ENCODE assay signal across 9 cellular contexts in the genomic region with DNA sequence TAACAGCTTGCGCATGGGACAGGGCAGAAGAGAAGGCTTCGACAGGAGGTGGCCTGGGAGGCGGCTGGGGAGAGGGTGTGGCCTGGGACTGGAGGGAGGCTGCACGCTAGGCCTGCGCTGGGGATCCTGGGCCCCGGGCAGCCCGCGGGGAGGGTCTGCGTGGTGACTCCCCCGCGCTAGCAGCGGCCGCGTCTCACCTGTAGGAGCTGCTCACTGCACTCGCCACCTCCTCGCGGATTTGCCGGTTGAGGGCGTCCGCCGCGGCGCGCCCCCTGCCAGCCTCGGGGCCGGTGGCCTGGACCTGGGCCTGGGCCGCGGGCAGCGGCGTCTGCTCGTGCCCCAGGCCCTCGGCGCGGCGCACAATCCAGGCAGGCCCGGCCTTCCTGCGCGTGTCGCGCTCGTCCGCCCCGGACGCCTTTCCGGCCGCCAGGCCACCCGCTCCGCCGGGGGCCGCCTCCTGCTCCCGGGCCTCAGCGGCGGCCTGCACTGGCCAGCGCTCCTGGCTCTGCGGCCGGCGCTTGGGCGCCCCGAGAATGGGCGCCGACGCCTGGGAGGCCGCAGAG. TPM values are rescaled to one million over a fixed set of nuclear protein-coding genes. Genes with fewer than 3 reads are reported as not detected.
A peak's percentile ranks its signal among the peaks of the same experiment; 100 is the strongest.
DNase-seq lines count a peak whose midpoint lies in the region; ATAC-seq and TF ChIP-seq lines count a peak whose summit lies in the region.
"Had no signal": no experiment of that assay in that cellular context is flagged by ENCODE, and none has a peak within 500 bp of the region (broad histone marks: within the 10 kb centered on the region; RNA-seq: fewer than 3 reads in every experiment).

No MANE protein-coding gene starts in this region.

- WGBS in ovary, 3 donors: 3 to 6% (median 3%) methylated on average over 29 to 63 of the region's 63 CpGs

- no peaks in the 10 kb centered on the region for H3K36me3 ChIP-seq in ovary

- H3K4me1 ChIP-seq in ovary (ENCODE audit: insufficient read depth): peaks cover 8% of the 10 kb centered on the region

- H3K27ac ChIP-seq in ovary: no peak overlapping the region

- no peak for TF ChIP-seq EP300 in ovary (IDR thresholded peaks at IDR 0.05)

- peak; percentile 35 for DNase-seq in Calu3
- DNase-seq in HK-2 (ENCODE audit: unreplicated experiment): peak; percentile 16
- peak; percentile 42 for DNase-seq in activated T-cell treated with anti-CD3 and anti-CD28 coated beads, Interleukin-2, amount 50 U/mL, for 24 hours
- peak; percentile 20 for DNase-seq in globus pallidus (ENCODE audit: low spot score)
- peak in 4 of 5 donors; percentile 14 to 51 (median 30) for DNase-seq in ovary
- no peak for DNase-seq in NCI-H187 treated with DMSO at 0.1 percent for 48 hours (lab: John Stamatoyannopoulos, UW)

- peaks cover 95% of the 10 kb centered on the region for H3K27me3 Mint-ChIP-seq in Calu3 (ENCODE audit: unreplicated experiment)
- H3K27me3 Mint-ChIP-seq in activated T-cell treated with anti-CD3 and anti-CD28 coated beads, Interleukin-2, amount 50 U/mL, for 24 hours: peaks cover 82% of the 10 kb centered on the region

- TF ChIP-seq CTCF in Calu3 (IDR thresholded peaks at IDR 0.05; ENCODE audit: unreplicated experiment): no peak
- TF ChIP-seq CTCF in ovary (IDR thresholded peaks at IDR 0.05): no peak

- no TSS peak for BruUV-seq in Calu3 (replicated peaks; lab: Mats Ljungman, UMichigan)

- peak overlapping the region; percentile 64 for H3K4me3 Mint-ChIP-seq in Calu3 (ENCODE audit: low read depth, unreplicated experiment)
- H3K4me3 Mint-ChIP-seq in activated T-cell treated with anti-CD3 and anti-CD28 coated beads, Interleukin-2, amount 50 U/mL, for 24 hours: peak overlapping the region; percentile 26

- TF ChIP-seq POLR2A in ovary (IDR thresholded peaks at IDR 0.05): no peak

- H3K27me3 ChIP-seq in ovary: no peaks in the 10 kb centered on the region

- ATAC-seq in HG03439 (IDR thresholded peaks at IDR 0.05; ENCODE audit: unreplicated experiment): no peak
- ATAC-seq in HG03175 (IDR thresholded peaks at IDR 0.05; ENCODE audit: unreplicated experiment): no peak

- H3K9me3 ChIP-seq in ovary: no peaks in the 10 kb centered on the region

- H3K4me1 Mint-ChIP-seq in Calu3 (ENCODE audit: low read depth, unreplicated experiment): peaks cover 11% of the 10 kb centered on the region
- H3K4me1 Mint-ChIP-seq in activated T-cell treated with anti-CD3 and anti-CD28 coated beads, Interleukin-2, amount 50 U/mL, for 24 hours (ENCODE audit: low read depth): peaks cover 19% of the 10 kb centered on the region

- H3K27ac Mint-ChIP-seq in Calu3 (ENCODE audit: unreplicated experiment): no peak overlapping the region
- no peak overlapping the region for H3K27ac Mint-ChIP-seq in activated T-cell treated with anti-CD3 and anti-CD28 coated beads, Interleukin-2, amount 50 U/mL, for 24 hours

- CTCF ChIA-PET in Calu3 (lab: Charles Lee): no interaction called here

- H3K4me3 ChIP-seq in ovary: peak overlapping the region; percentile 35

- intact Hi-C loops in Calu3 (cut with micrococcal nuclease; ENCODE audit: unreplicated experiment) (no loop called here), ovary (cut with DNase I) (loop anchor here in 2 of 4 donors (10.0 kb wide), 1 partner anchor 123 kb away; no protein-coding TSS in a partner anchor)

- H3K36me3 Mint-ChIP-seq in Calu3 (ENCODE audit: insufficient read depth, unreplicated experiment): no peaks in the 10 kb centered on the region
- no peaks in the 10 kb centered on the region for H3K36me3 Mint-ChIP-seq in activated T-cell treated with anti-CD3 and anti-CD28 coated beads, Interleukin-2, amount 50 U/mL, for 24 hours (ENCODE audit: low read depth)

- H3K9me3 Mint-ChIP-seq in Calu3 (ENCODE audit: low read depth, unreplicated experiment): no peaks in the 10 kb centered on the region
- no peaks in the 10 kb centered on the region for H3K9me3 Mint-ChIP-seq in activated T-cell treated with anti-CD3 and anti-CD28 coated beads, Interleukin-2, amount 50 U/mL, for 24 hours

RNA-seq across cellular contexts. Expression of a gene that starts 1.5 kb away (rescaled TPM):
- total RNA-seq in Calu3 (2022): not detected in 2 replicates
- total RNA-seq in ovary: 10 to 100 TPM in 3 of 7 donors, 1 to 10 TPM in 4; 2.1 to 18.7 (median 8.8) TPM
- polyA plus RNA-seq in ovary: 10 to 100 TPM in 1 of 2 donors, 1 to 10 TPM in 1; 6.0 to 17.6 TPM

RNA-seq across cellular contexts. Expression of a gene that starts 50.3 kb away (rescaled TPM):
- total RNA-seq in Calu3 (2022): not detected in 2 replicates
- 1 to 10 TPM in 1 of 7 donors, under 1 TPM in 1, not detected in 5; 0.72 to 1.1 TPM for total RNA-seq in ovary
- not detected for polyA plus RNA-seq in ovary
- total RNA-seq: lung microvascular endothelial cell had no signal
